1 cellular context compared by ENCODE assay signal in genomic region chr20:7500362-7500761, GRCh38.
TF ChIP-seq lines count a peak whose summit lies in the region.

No MANE protein-coding gene starts in this region.

TF ChIP-seq in HepG2, 621 proteins besides CTCF, POLR2A, EP300 and RAD21 (continued from another document):
- TF ChIP-seq HIC2 (CRISPR knock-in tag; IDR thresholded peaks at IDR 0.05; ENCODE audit: low read depth) (no peak), ZNF232 (CRISPR knock-in tag; IDR thresholded peaks at IDR 0.05; ENCODE audit: borderline replicate concordance) (no peak), ZFP36 (IDR thresholded peaks at IDR 0.05; ENCODE audit: borderline replicate concordance, low read depth, low read length, partially characterized antibody) (no peak)
TF ChIP-seq in HepG2: peak in this region for 0.
